In the genomic region with DNA sequence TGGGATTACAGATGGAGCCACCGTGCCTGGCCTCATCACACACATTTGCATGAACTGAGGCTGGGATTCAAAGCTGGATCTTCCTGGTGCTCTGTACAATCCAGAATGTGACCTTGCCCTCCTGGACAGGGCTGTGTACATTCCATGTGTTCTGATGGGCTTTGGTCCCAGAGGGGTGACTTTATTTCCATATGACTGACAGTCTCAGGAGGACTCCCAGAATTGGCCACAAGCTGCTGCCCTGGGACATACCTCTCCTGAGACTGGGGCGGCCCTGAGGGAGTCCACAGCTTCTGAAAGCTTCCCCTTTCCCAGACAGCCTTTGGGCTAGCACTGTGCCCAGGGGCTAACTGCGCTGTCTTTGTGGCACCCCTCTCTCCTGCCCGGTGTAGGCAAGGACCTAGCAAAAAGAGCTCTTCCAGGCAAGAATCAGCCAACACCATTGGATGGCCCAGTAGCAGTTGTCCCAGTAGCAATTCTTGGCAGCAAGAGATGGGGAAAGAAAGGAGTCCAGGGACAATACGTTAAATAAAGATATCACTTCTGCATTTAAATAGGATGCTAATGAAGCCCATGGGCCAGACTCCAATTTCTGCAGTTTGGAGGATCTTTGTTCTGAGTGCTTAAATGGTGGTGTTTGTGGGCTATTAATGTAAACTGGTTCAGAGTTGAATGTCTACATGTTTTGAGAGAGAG, we compare ENCODE assay signal across 16 cellular contexts.
"Had no signal": no experiment of that assay in that cellular context is flagged by ENCODE, and none has a peak within 500 bp of the region (broad histone marks: within the 10 kb centered on the region; RNA-seq: fewer than 3 reads in every experiment).

No MANE protein-coding gene starts in this region.

- DNase-seq: activated CD4-positive, alpha-beta T cell treated with anti-CD3 and anti-CD28 coated beads for 36 hours; activated CD8-positive, alpha-beta memory T cell treated with anti-CD3 and anti-CD28 coated beads, Interleukin-2, amount 50 U/mL, for 48 hours; activated CD8-positive, alpha-beta T cell treated with anti-CD3 and anti-CD28 coated beads, Interleukin-2, amount 10 ng/mL, durations not matched to agents 7 days and 5 days; activated naive CD8-positive, alpha-beta T cell treated with anti-CD3 and anti-CD28 coated beads, Interleukin-2, amount 10 ng/mL, durations not matched to agents 7 days and 5 days; colonic mucosa; effector CD4-positive, alpha-beta T cell; foreskin keratinocyte; lower lobe of right lung; naive thymus-derived CD4-positive, alpha-beta T cell; right lobe of liver; spleen; stimulated activated CD4-positive, alpha-beta T cell treated with anti-CD3 and anti-CD28 coated beads, Interleukin-1b, Interleukin-23, amount 100 ng/mL, for 48 hours; stimulated activated naive B cell treated with anti-CD40 and anti-IgM and Interleukin-4, amounts not matched to agents 10 μg/mL and 1 μg/mL and 100 μg/mL, for 72 hours; T1000 had no signal

- FAIRE-seq: endothelial cell of umbilical vein had no signal

- ATAC-seq: activated CD4-positive, alpha-beta T cell treated with anti-CD3 and anti-CD28 coated beads for 36 hours; activated CD8-positive, alpha-beta T cell treated with anti-CD3 and anti-CD28 coated beads, Interleukin-2, amount 10 ng/mL, durations not matched to agents 7 days and 5 days; foreskin keratinocyte; lower lobe of right lung; naive thymus-derived CD4-positive, alpha-beta T cell; stimulated activated naive B cell treated with anti-CD40 and anti-IgM and Interleukin-4, amounts not matched to agents 10 μg/mL and 1 μg/mL and 100 μg/mL, for 72 hours had no signal

- H3K36me3 ChIP-seq: colonic mucosa, lower lobe of right lung, right lobe of liver, spleen had no signal

- H3K27ac ChIP-seq: colonic mucosa, foreskin keratinocyte, lower lobe of right lung, right lobe of liver, spleen, VCaP had no signal

- H3K4me3 ChIP-seq: colonic mucosa, lower lobe of right lung, right lobe of liver, spleen had no signal

- H3K4me1 ChIP-seq: colonic mucosa, foreskin keratinocyte, lower lobe of right lung, right lobe of liver, spleen had no signal

- H3K27me3 ChIP-seq: colonic mucosa, foreskin keratinocyte, right lobe of liver, spleen had no signal

- H3K9me3 ChIP-seq: colonic mucosa, lower lobe of right lung, right lobe of liver, spleen had no signal
